Comparison of ENCODE assay signal across 23 cellular contexts in the genomic region with DNA sequence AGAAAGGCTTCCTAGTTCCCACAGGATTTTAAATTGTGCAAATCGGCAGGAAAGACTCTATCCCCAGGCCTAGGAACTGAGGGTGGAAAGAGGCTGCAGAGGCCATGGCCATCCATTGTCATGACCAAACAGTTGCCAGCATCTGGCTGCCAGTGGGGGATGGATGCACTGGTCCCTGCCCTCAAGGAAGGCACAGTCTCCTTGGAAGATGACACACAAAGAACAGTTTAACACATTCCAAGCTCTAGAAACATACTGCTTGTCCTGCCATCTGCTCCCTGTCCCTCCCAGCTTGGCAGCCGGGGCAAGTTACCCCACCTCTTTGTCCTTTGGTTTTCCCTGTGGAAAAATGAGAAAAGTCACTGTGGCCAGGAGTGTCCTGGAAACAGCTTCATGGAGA.
DNase-seq lines count a peak whose midpoint lies in the region; ATAC-seq and TF ChIP-seq lines count a peak whose summit lies in the region.
"Had no signal": no experiment of that assay in that cellular context is flagged by ENCODE, and none has a peak within 500 bp of the region (broad histone marks: within the 10 kb centered on the region; RNA-seq: fewer than 3 reads in every experiment).

No MANE protein-coding gene starts in this region.

- H3K4me3 ChIP-seq in left ventricle myocardium inferior (no peak overlapping the region), mammary epithelial cell (replicated peaks in 1 of 3; ENCODE audit: insufficient read depth in 1 of 3, low read depth in 2 of 3, low read length in 3 of 3) (no peak overlapping the region), neuronal stem cell (ENCODE audit: low read length in 2 of 2) (peak overlapping the region in 1 of 2 donors; percentile 44)
- H3K4me3 ChIP-seq: mucosa of descending colon, prostate gland, uterus had no signal

- peaks cover 11% of the 10 kb centered on the region for H3K4me1 Mint-ChIP-seq in stimulated activated memory B cell treated with anti-CD40 and anti-IgM and Interleukin-4, amounts not matched to agents 10 μg/mL and 1 μg/mL and 100 μg/mL, for 72 hours
- no peaks in the 10 kb centered on the region for H3K4me1 Mint-ChIP-seq in activated naive CD8-positive, alpha-beta T cell treated with anti-CD3 and anti-CD28 coated beads for 36 hours
- H3K4me1 Mint-ChIP-seq: activated naive CD8-positive, alpha-beta T cell treated with anti-CD3 and anti-CD28 coated beads, Interleukin-2, amount 10 ng/mL, durations not matched to agents 7 days and 5 days; immature natural killer cell had no signal

- no peak overlapping the region for H3K4me3 Mint-ChIP-seq in stimulated activated memory B cell treated with anti-CD40 and anti-IgM and Interleukin-4, amounts not matched to agents 10 μg/mL and 1 μg/mL and 100 μg/mL, for 72 hours
- no peak overlapping the region for H3K4me3 Mint-ChIP-seq in activated naive CD8-positive, alpha-beta T cell treated with anti-CD3 and anti-CD28 coated beads for 36 hours
- H3K4me3 Mint-ChIP-seq: activated naive CD8-positive, alpha-beta T cell treated with anti-CD3 and anti-CD28 coated beads, Interleukin-2, amount 10 ng/mL, durations not matched to agents 7 days and 5 days; immature natural killer cell had no signal

- no peaks in the 10 kb centered on the region for H3K9me3 Mint-ChIP-seq in stimulated activated memory B cell treated with anti-CD40 and anti-IgM and Interleukin-4, amounts not matched to agents 10 μg/mL and 1 μg/mL and 100 μg/mL, for 72 hours
- H3K9me3 Mint-ChIP-seq in activated naive CD8-positive, alpha-beta T cell treated with anti-CD3 and anti-CD28 coated beads for 36 hours, result no peaks in the 10 kb centered on the region
- H3K9me3 Mint-ChIP-seq: activated naive CD8-positive, alpha-beta T cell treated with anti-CD3 and anti-CD28 coated beads, Interleukin-2, amount 10 ng/mL, durations not matched to agents 7 days and 5 days; immature natural killer cell had no signal

- no peak for ATAC-seq in stimulated activated memory B cell treated with anti-CD40 and anti-IgM and Interleukin-4, amounts not matched to agents 10 μg/mL and 1 μg/mL and 100 μg/mL, for 72 hours
- no peak for ATAC-seq in HG02678 (IDR thresholded peaks at IDR 0.05; ENCODE audit: unreplicated experiment)
- ATAC-seq: mucosa of descending colon had no signal

- no peak overlapping the region for H2AK5ac ChIP-seq in neuronal stem cell (ENCODE audit: low read depth, low read length)

- no TSS peak for BruUV-seq in mammary epithelial cell (replicated peaks; lab: Mats Ljungman, UMichigan)

- CTCF ChIA-PET in mammary epithelial cell (lab: Charles Lee; ENCODE audit: low non-redundant PET), result no interaction called here

- H3K4me2 ChIP-seq in mammary epithelial cell (ENCODE audit: insufficient read depth, low read depth, low read length) (peak overlapping the region; percentile 47), neuronal stem cell (ENCODE audit: insufficient read depth, low read length, poor library complexity, severe bottlenecking) (no peak overlapping the region)

- no peak overlapping the region for H4K91ac ChIP-seq in neuronal stem cell (ENCODE audit: low read depth, low read length, poor library complexity)

- H2BK5ac ChIP-seq in neuronal stem cell (ENCODE audit: low read length), result no peak overlapping the region

- H3K79me2 ChIP-seq in mammary epithelial cell (ENCODE audit: insufficient read depth, low read length), result peaks cover 100% of the 10 kb centered on the region

- H4K20me1 ChIP-seq in mammary epithelial cell (ENCODE audit: insufficient read depth, low read length), result peaks cover 31% of the 10 kb centered on the region

- dilution Hi-C loops in mammary epithelial cell (cut with HindIII; ENCODE audit: low sequenced_read_pairs), result no loop called here

- 3% methylated on average over 2 of the region's 2 CpGs for WGBS in mammary epithelial cell (ENCODE audit: low coverage, missing lambda C conversion rate)
- no CpG with 5 or more reads among the region's 2 CpGs for WGBS in neuronal stem cell (ENCODE audit: extremely low coverage in 2 of 2, insufficient read length in 2 of 2, insufficient replicate concordance in 1 of 2), 2 donors

- peaks cover 4% of the 10 kb centered on the region for H3K79me1 ChIP-seq in neuronal stem cell (ENCODE audit: low read depth, low read length)

- H3K4me1 ChIP-seq in left ventricle myocardium inferior, result peaks cover 100% of the 10 kb centered on the region
- H3K4me1 ChIP-seq in mammary epithelial cell (ENCODE audit: insufficient read depth, low read length), result peaks cover 85% of the 10 kb centered on the region
- H3K4me1 ChIP-seq in neuronal stem cell (ENCODE audit: control insufficient read depth in 2 of 2, insufficient read depth in 1 of 2, low read depth in 1 of 2, low read length in 2 of 2), result peaks cover 0 to 9% of the 10 kb centered on the region in 2 donors

- TF ChIP-seq CTCF in left ventricle myocardium inferior (IDR thresholded peaks at IDR 0.05; ENCODE audit: borderline replicate concordance) (no peak), mammary epithelial cell (conservative IDR thresholded peaks at IDR 0.05 in 1 of 2, IDR thresholded peaks at IDR 0.05 in 1 of 2; ENCODE audit: extremely low read depth in 1 of 2, insufficient read depth in 1 of 2, low read depth in 1 of 2, low read length in 2 of 2) (no peak)

- H2BK12ac ChIP-seq in neuronal stem cell (ENCODE audit: low read length), result no peak overlapping the region

- H3K9ac ChIP-seq in mammary epithelial cell (ENCODE audit: insufficient read depth, low read length) (no peak overlapping the region), neuronal stem cell (ENCODE audit: low read depth, low read length, poor library complexity) (no peak overlapping the region)

- H3K27ac ChIP-seq in left ventricle myocardium inferior (replicated peaks), result peak overlapping the region; percentile 78
- peak overlapping the region; percentile 54 for H3K27ac ChIP-seq in mammary epithelial cell (ENCODE audit: insufficient read depth, low read depth, low read length)
- H3K27ac ChIP-seq in neuronal stem cell (replicated peaks; ENCODE audit: low read length), result no peak overlapping the region
- H3K27ac ChIP-seq: prostate gland, uterus had no signal

- H2BK15ac ChIP-seq in neuronal stem cell (ENCODE audit: low read length), result no peak overlapping the region

- no peaks in the 10 kb centered on the region for H3K27me3 Mint-ChIP-seq in stimulated activated memory B cell treated with anti-CD40 and anti-IgM and Interleukin-4, amounts not matched to agents 10 μg/mL and 1 μg/mL and 100 μg/mL, for 72 hours
- H3K27me3 Mint-ChIP-seq in activated naive CD8-positive, alpha-beta T cell treated with anti-CD3 and anti-CD28 coated beads for 36 hours, result no peaks in the 10 kb centered on the region

- H3K14ac ChIP-seq in neuronal stem cell (ENCODE audit: low read length), result no peak overlapping the region

- H4K8ac ChIP-seq in neuronal stem cell (ENCODE audit: low read depth, low read length), result no peak overlapping the region

- H3K9me3 ChIP-seq in left ventricle myocardium inferior (replicated peaks) (no peaks in the 10 kb centered on the region), mammary epithelial cell (replicated peaks; ENCODE audit: insufficient read depth, low read length) (no peaks in the 10 kb centered on the region), neuronal stem cell (replicated peaks in 1 of 2; ENCODE audit: control insufficient read depth in 2 of 2, insufficient read depth in 1 of 2, low read depth in 1 of 2, low read length in 2 of 2) (peaks cover 1 to 4% of the 10 kb centered on the region in 2 donors)
- H3K9me3 ChIP-seq: mucosa of descending colon, prostate gland, uterus had no signal

- H3K4ac ChIP-seq in neuronal stem cell (ENCODE audit: low read length), result no peak overlapping the region

- DNase-seq in left ventricle myocardium inferior (no peak), cardiac septum (ENCODE audit: low spot score) (no peak), mammary epithelial cell (no peak), mesenteric fat pad (ENCODE audit: low spot score) (peak; percentile 53), neuronal stem cell (ENCODE audit: low spot score) (no peak)
- no peak for DNase-seq in activated naive CD8-positive, alpha-beta T cell treated with anti-CD3 and anti-CD28 coated beads for 36 hours
- DNase-seq: activated CD8-positive, alpha-beta memory T cell treated with anti-CD3 and anti-CD28 coated beads, Interleukin-2, amount 50 U/mL, for 4 hours; activated effector memory CD4-positive, alpha-beta T cell treated with Interleukin-2 at 50 U/mL for 16 hours; activated naive CD8-positive, alpha-beta T cell treated with anti-CD3 and anti-CD28 coated beads, Interleukin-2, amount 10 ng/mL, durations not matched to agents 7 days and 5 days; cerebellar nuclear complex; H7; hippocampal formation; immature natural killer cell; Kasumi-1; mucosa of descending colon; NCI-H187; NCI-H774; small intestine; T-helper 9 cell; uterus had no signal

- intact Hi-C loops in left ventricle myocardium inferior (cut with micrococcal nuclease), result no loop called here
- intact Hi-C loops in cardiac septum (cut with DNase I), result no loop called here
- intact Hi-C loops in mammary epithelial cell (cut with micrococcal nuclease), result no loop called here

- no peak overlapping the region for H3K18ac ChIP-seq in neuronal stem cell (ENCODE audit: low read length)

- no peak overlapping the region for H3K23ac ChIP-seq in neuronal stem cell (ENCODE audit: low read depth, low read length, poor library complexity)

- H2BK120ac ChIP-seq in neuronal stem cell (ENCODE audit: low read depth, low read length), result no peak overlapping the region

- in situ Hi-C loops in mammary epithelial cell (cut with MboI; ENCODE audit: low sequenced_read_pairs in 2 of 2), result no loop called here

- H3K36me3 ChIP-seq in left ventricle myocardium inferior, result no peaks in the 10 kb centered on the region
- H3K36me3 ChIP-seq in mammary epithelial cell (ENCODE audit: insufficient read depth, low read length), result peaks cover 6% of the 10 kb centered on the region
- no peaks in the 10 kb centered on the region for H3K36me3 ChIP-seq in neuronal stem cell (replicated peaks in 1 of 2; ENCODE audit: control insufficient read depth in 2 of 2, insufficient read depth in 2 of 2, low read length in 2 of 2)
- H3K36me3 ChIP-seq: prostate gland, uterus had no signal

- H3K36me3 Mint-ChIP-seq in stimulated activated memory B cell treated with anti-CD40 and anti-IgM and Interleukin-4, amounts not matched to agents 10 μg/mL and 1 μg/mL and 100 μg/mL, for 72 hours, result peaks cover 51% of the 10 kb centered on the region
- no peaks in the 10 kb centered on the region for H3K36me3 Mint-ChIP-seq in activated naive CD8-positive, alpha-beta T cell treated with anti-CD3 and anti-CD28 coated beads for 36 hours
- H3K36me3 Mint-ChIP-seq: activated naive CD8-positive, alpha-beta T cell treated with anti-CD3 and anti-CD28 coated beads, Interleukin-2, amount 10 ng/mL, durations not matched to agents 7 days and 5 days; immature natural killer cell had no signal

- no peaks in the 10 kb centered on the region for H3K27me3 ChIP-seq in left ventricle myocardium inferior (ENCODE audit: low read depth)
- H3K27me3 ChIP-seq in mammary epithelial cell (ENCODE audit: insufficient read depth, low read length), result no peaks in the 10 kb centered on the region
- H3K27me3 ChIP-seq in neuronal stem cell (ENCODE audit: control insufficient read depth in 3 of 3, insufficient read depth in 3 of 3, low read depth in 1 of 3, low read length in 3 of 3), result no peaks in the 10 kb centered on the region
- H3K27me3 ChIP-seq: uterus had no signal

- H2AFZ ChIP-seq in mammary epithelial cell (ENCODE audit: low read depth, low read length) (no peak overlapping the region), neuronal stem cell (ENCODE audit: low read length) (no peak overlapping the region)

- H3K27ac Mint-ChIP-seq in stimulated activated memory B cell treated with anti-CD40 and anti-IgM and Interleukin-4, amounts not matched to agents 10 μg/mL and 1 μg/mL and 100 μg/mL, for 72 hours, result peak overlapping the region; percentile 67
- no peak overlapping the region for H3K27ac Mint-ChIP-seq in activated naive CD8-positive, alpha-beta T cell treated with anti-CD3 and anti-CD28 coated beads for 36 hours
- H3K27ac Mint-ChIP-seq: activated naive CD8-positive, alpha-beta T cell treated with anti-CD3 and anti-CD28 coated beads, Interleukin-2, amount 10 ng/mL, durations not matched to agents 7 days and 5 days had no signal
